2 cellular contexts compared by ENCODE assay signal in genomic region chr7:35787925-35788324, GRCh38.
TF ChIP-seq lines count a peak whose summit lies in the region.

No MANE protein-coding gene starts in this region.

TF ChIP-seq in Ishikawa, 13 proteins besides CTCF, POLR2A, EP300 and RAD21:
- no peak for TF ChIP-seq TAF1 (IDR thresholded peaks at IDR 0.05; ENCODE audit: low read depth)
- 0 out of 2 replicates have a peak, but pooled peaks have one; percentile 21 for TF ChIP-seq TEAD4 (IDR thresholded peaks at IDR 0.05)
- no peak for TF ChIP-seq FOXM1 (IDR thresholded peaks at IDR 0.05; ENCODE audit: borderline replicate concordance, low read depth)
- TF ChIP-seq USF1 (IDR thresholded peaks at IDR 0.05): no peak

TF ChIP-seq in H1, 55 proteins besides CTCF, POLR2A, EP300 and RAD21:
- TF ChIP-seq KDM1A (IDR thresholded peaks at IDR 0.05; ENCODE audit: borderline replicate concordance, low read length): no peak
- no peak for TF ChIP-seq CREB1 (IDR thresholded peaks at IDR 0.05)
- no peak for TF ChIP-seq SIRT6 (IDR thresholded peaks at IDR 0.05; ENCODE audit: low read length)
- no peak for TF ChIP-seq CHD2 (IDR thresholded peaks at IDR 0.05; ENCODE audit: low read length)
- no peak for TF ChIP-seq HDAC6 (IDR thresholded peaks at IDR 0.05; ENCODE audit: low read depth, low read length)
- no peak for TF ChIP-seq TCF12 (IDR thresholded peaks at IDR 0.05; ENCODE audit: low read depth, low read length)
- no peak for TF ChIP-seq RFX5 (IDR thresholded peaks at IDR 0.05; ENCODE audit: borderline replicate concordance, low read depth, low read length)
- peak; percentile 67; the same call in 1 of the 2 replicates for TF ChIP-seq MAX (IDR thresholded peaks at IDR 0.05)
- TF ChIP-seq TEAD4 (IDR thresholded peaks at IDR 0.05; ENCODE audit: low read depth, low read length): peak; percentile 75; the same call in 1 of the 2 replicates
- no peak for TF ChIP-seq USF2 (IDR thresholded peaks at IDR 0.05; ENCODE audit: low read length)
- no peak for TF ChIP-seq POLR2AphosphoS5 (IDR thresholded peaks at IDR 0.05; ENCODE audit: low read depth, low read length)
